ENCODE assay signal across 10 cellular contexts in genomic region chr6:1790684-1791083, GRCh38.
"Had no signal": no experiment of that assay in that cellular context is flagged by ENCODE, and none has a peak within 500 bp of the region (broad histone marks: within the 10 kb centered on the region; RNA-seq: fewer than 3 reads in every experiment).

No MANE protein-coding gene starts in this region.

- H3K27ac ChIP-seq: GM23248 had no signal

- FAIRE-seq: H54 had no signal

- H3K4me2 ChIP-seq: GM23338 had no signal

- H2AFZ ChIP-seq: GM23248, GM23338 had no signal

- H3K9me3 ChIP-seq: HAP-1 had no signal

- H3K9ac ChIP-seq: GM23248 had no signal

- H3K9me3 Mint-ChIP-seq: GM23338, H9, HFFc6 had no signal

- H3K36me3 ChIP-seq: HAP-1 had no signal

- H3K4me1 Mint-ChIP-seq: GM23338, H9 had no signal

- H3K4me3 Mint-ChIP-seq: GM23338, H9, HFFc6 had no signal

- DNase-seq: GM23248, GOT3, H7, H9, HCEC 1CT, HFFc6 had no signal

- ATAC-seq: GM23338, HCT116 had no signal

- H3K4me3 ChIP-seq: GM23248, GM23338, HAP-1 had no signal

- H3K4me1 ChIP-seq: HAP-1 had no signal
